ENCODE assay signal across 20 cellular contexts in genomic region chr13:66723606-66724005, GRCh38.
DNase-seq lines count a peak whose midpoint lies in the region; ATAC-seq and TF ChIP-seq lines count a peak whose summit lies in the region.
"Had no signal": no experiment of that assay in that cellular context is flagged by ENCODE, and none has a peak within 500 bp of the region (broad histone marks: within the 10 kb centered on the region; RNA-seq: fewer than 3 reads in every experiment).

No MANE protein-coding gene starts in this region.

- H2AFZ ChIP-seq in neuronal stem cell (ENCODE audit: low read length) = peak overlapping the region; percentile 66
- H2AFZ ChIP-seq: GM23338, PC-9 had no signal

- no peak overlapping the region for H2BK12ac ChIP-seq in neuronal stem cell (ENCODE audit: low read length)

- no peaks in the 10 kb centered on the region for H3K27me3 ChIP-seq in neuronal stem cell (ENCODE audit: control insufficient read depth in 3 of 3, insufficient read depth in 3 of 3, low read depth in 1 of 3, low read length in 3 of 3)
- H3K27me3 ChIP-seq in spleen (replicated peaks in 1 of 7) = no peaks in the 10 kb centered on the region
- H3K27me3 ChIP-seq in upper lobe of right lung = no peaks in the 10 kb centered on the region

- TF ChIP-seq CTCF in spleen (IDR thresholded peaks at IDR 0.05 in 8 of 11, conservative IDR thresholded peaks at IDR 0.05 in 3 of 11) (no peak), upper lobe of right lung (IDR thresholded peaks at IDR 0.05) (no peak)

- H3K36me3 ChIP-seq in neuronal stem cell (replicated peaks in 1 of 2; ENCODE audit: control insufficient read depth in 2 of 2, insufficient read depth in 2 of 2, low read length in 2 of 2) = no peaks in the 10 kb centered on the region
- no peaks in the 10 kb centered on the region for H3K36me3 ChIP-seq in spleen
- H3K36me3 ChIP-seq in upper lobe of right lung = no peaks in the 10 kb centered on the region

- no peak overlapping the region for H2BK15ac ChIP-seq in neuronal stem cell (ENCODE audit: low read length)

- no CpG with 5 or more reads among the region's 1 CpG for WGBS in neuronal stem cell (ENCODE audit: extremely low coverage in 2 of 2, insufficient read length in 2 of 2, insufficient replicate concordance in 1 of 2), 2 donors
- 88 to 94% (median 92%) methylated on average over 1 of the region's 1 CpG for WGBS in spleen, 5 donors

- H3K4me1 ChIP-seq in neuronal stem cell (ENCODE audit: control insufficient read depth in 2 of 2, insufficient read depth in 1 of 2, low read depth in 1 of 2, low read length in 2 of 2) (peaks cover 2 to 15% of the 10 kb centered on the region in 2 donors), spleen (no peaks in the 10 kb centered on the region), upper lobe of right lung (no peaks in the 10 kb centered on the region)

- no peak overlapping the region for H3K23ac ChIP-seq in neuronal stem cell (ENCODE audit: low read depth, low read length, poor library complexity)

- intact Hi-C loops in spleen (cut with DNase I; ENCODE audit: low total_unique reads) (no loop called here), upper lobe of right lung (cut with DNase I) (no loop called here)

- ATAC-seq in GM18520 (IDR thresholded peaks at IDR 0.05; ENCODE audit: unreplicated experiment) = no peak
- ATAC-seq in upper lobe of right lung = no peak
- ATAC-seq in HG03354 (IDR thresholded peaks at IDR 0.05; ENCODE audit: poor library complexity, severe bottlenecking, unreplicated experiment) = no peak
- ATAC-seq: GM23338, HCT116 had no signal

- H3K4me3 ChIP-seq in neuronal stem cell (ENCODE audit: low read length in 2 of 2) (no peak overlapping the region), spleen (no peak overlapping the region), upper lobe of right lung (no peak overlapping the region)
- H3K4me3 ChIP-seq: GM23338, PC-9 had no signal

- H4K91ac ChIP-seq in neuronal stem cell (ENCODE audit: low read depth, low read length, poor library complexity) = no peak overlapping the region

- no peak overlapping the region for H3K18ac ChIP-seq in neuronal stem cell (ENCODE audit: low read length)

- H3K79me1 ChIP-seq in neuronal stem cell (ENCODE audit: low read depth, low read length) = no peaks in the 10 kb centered on the region

- H3K9me3 ChIP-seq in neuronal stem cell (replicated peaks in 1 of 2; ENCODE audit: control insufficient read depth in 2 of 2, insufficient read depth in 1 of 2, low read depth in 1 of 2, low read length in 2 of 2) = no peaks in the 10 kb centered on the region
- H3K9me3 ChIP-seq in spleen = no peaks in the 10 kb centered on the region
- no peaks in the 10 kb centered on the region for H3K9me3 ChIP-seq in upper lobe of right lung

- no peak overlapping the region for H2BK5ac ChIP-seq in neuronal stem cell (ENCODE audit: low read length)

- DNase-seq in G401 (ENCODE audit: low spot score) (peak; percentile 28), caudate nucleus (lab: John Stamatoyannopoulos, UW) (peak in 26 of 61 donors; percentile 2 to 71 (median 17)), globus pallidus (ENCODE audit: low spot score) (peak; percentile 75), neuronal stem cell (ENCODE audit: low spot score) (no peak), spleen (no peak), upper lobe of right lung (no peak)
- DNase-seq: 8988T, DMS79 treated with DMSO at 0.1 percent for 48 hours, KBM-7, NCI-H1105 treated with DMSO at 0.1 percent for 48 hours, NCI-H1694 treated with DMSO at 0.1 percent for 48 hours, NCI-H2107, NCI-H510A treated with DMSO at 0.1 percent for 48 hours, PC-9, SIG-M5 had no signal

- no peak overlapping the region for H3K4me2 ChIP-seq in neuronal stem cell (ENCODE audit: insufficient read depth, low read length, poor library complexity, severe bottlenecking)
- H3K4me2 ChIP-seq: GM23338, PC-9 had no signal

- no peak overlapping the region for H3K4ac ChIP-seq in neuronal stem cell (ENCODE audit: low read length)

- no peak for TF ChIP-seq POLR2A in spleen (IDR thresholded peaks at IDR 0.05)

- no peak overlapping the region for H2AK5ac ChIP-seq in neuronal stem cell (ENCODE audit: low read depth, low read length)

- H4K8ac ChIP-seq in neuronal stem cell (ENCODE audit: low read depth, low read length) = no peak overlapping the region

- no peak overlapping the region for H3K14ac ChIP-seq in neuronal stem cell (ENCODE audit: low read length)

- H3K27ac ChIP-seq in caudate nucleus (ENCODE audit: low read depth, low read length) = peak overlapping the region; percentile 18
- no peak overlapping the region for H3K27ac ChIP-seq in neuronal stem cell (replicated peaks; ENCODE audit: low read length)
- H3K27ac ChIP-seq in spleen = no peak overlapping the region
- no peak overlapping the region for H3K27ac ChIP-seq in upper lobe of right lung
- H3K27ac ChIP-seq: PC-9, RWPE1 had no signal

- in situ Hi-C loops in G401 (cut with HindIII; ENCODE audit: low sequenced_read_pairs) = no loop called here

- no peak overlapping the region for H2BK120ac ChIP-seq in neuronal stem cell (ENCODE audit: low read depth, low read length)

- H3K9ac ChIP-seq in neuronal stem cell (ENCODE audit: low read depth, low read length, poor library complexity) = no peak overlapping the region

Comparison
In these comparisons a context has a peak if more than half of its experiments do, and no peak if none do; other contexts are left out.
1. DNase-seq: peak in G401 (single experiment) and globus pallidus (single experiment); none in neuronal stem cell (single experiment), spleen (single experiment) and upper lobe of right lung (single experiment).